ENCODE assay signal across 2 cellular contexts in the genomic region with DNA sequence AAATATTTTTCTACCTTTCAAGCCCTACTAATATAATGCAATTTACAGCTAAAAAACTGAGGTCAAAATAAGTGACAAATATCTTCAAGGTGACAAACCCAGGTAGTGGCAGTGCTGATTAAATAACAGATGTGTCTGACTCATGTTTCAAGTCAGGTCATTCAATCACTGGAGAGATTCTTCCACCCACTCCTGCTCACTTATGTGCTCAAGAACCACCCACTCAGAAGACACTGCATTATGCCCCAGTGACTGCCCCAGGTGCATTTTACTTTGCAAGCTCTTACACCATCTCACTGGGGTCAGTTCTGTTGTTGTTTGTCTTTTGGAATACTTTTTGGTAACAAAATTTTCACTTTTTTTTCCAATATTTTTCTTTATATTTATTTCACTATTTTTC.
A peak's percentile ranks its signal among the peaks of the same experiment; 100 is the strongest.
TF ChIP-seq lines count a peak whose summit lies in the region.

No MANE protein-coding gene starts in this region.

TF ChIP-seq in GM12891, 5 proteins besides CTCF, POLR2A, EP300 and RAD21:
- TF ChIP-seq PAX5 (IDR thresholded peaks at IDR 0.05; ENCODE audit: insufficient read depth, low read length, severe bottlenecking), result no peak
- TF ChIP-seq POLR2AphosphoS5 (IDR thresholded peaks at IDR 0.05; ENCODE audit: low read depth, low read length), result no peak
- no peak for TF ChIP-seq POU2F2 (IDR thresholded peaks at IDR 0.05; ENCODE audit: low read depth, low read length)
- TF ChIP-seq TAF1 (IDR thresholded peaks at IDR 0.05; ENCODE audit: low read depth, low read length), result no peak
- no peak for TF ChIP-seq SPI1 (IDR thresholded peaks at IDR 0.05; ENCODE audit: low read depth, low read length)
TF ChIP-seq in GM12891: peak in this region for 0.

TF ChIP-seq in GM12878, 131 proteins besides CTCF, POLR2A, EP300 and RAD21:
- no peak for TF ChIP-seq HDGF (IDR thresholded peaks at IDR 0.05)
- no peak for TF ChIP-seq TCF3 (IDR thresholded peaks at IDR 0.05; ENCODE audit: borderline replicate concordance, insufficient read depth, low read depth, low read length)
- TF ChIP-seq SRF (IDR thresholded peaks at IDR 0.05; ENCODE audit: low read depth in 2 of 2, low read length in 2 of 2), result no peak
- no peak for TF ChIP-seq FOXK2 (IDR thresholded peaks at IDR 0.05)
- no peak for TF ChIP-seq CREM (IDR thresholded peaks at IDR 0.05; ENCODE audit: low read depth)
- TF ChIP-seq RUNX3 (IDR thresholded peaks at IDR 0.05; ENCODE audit: low read length), result no peak
- 0 out of 3 replicates have a peak, but pooled peaks of 1 of the 2 experiments have one; percentile 4 for TF ChIP-seq EGR1 (IDR thresholded peaks at IDR 0.05; ENCODE audit: borderline replicate concordance in 1 of 2, low read depth in 2 of 2, low read length in 2 of 2)
- TF ChIP-seq, protein P1, sequence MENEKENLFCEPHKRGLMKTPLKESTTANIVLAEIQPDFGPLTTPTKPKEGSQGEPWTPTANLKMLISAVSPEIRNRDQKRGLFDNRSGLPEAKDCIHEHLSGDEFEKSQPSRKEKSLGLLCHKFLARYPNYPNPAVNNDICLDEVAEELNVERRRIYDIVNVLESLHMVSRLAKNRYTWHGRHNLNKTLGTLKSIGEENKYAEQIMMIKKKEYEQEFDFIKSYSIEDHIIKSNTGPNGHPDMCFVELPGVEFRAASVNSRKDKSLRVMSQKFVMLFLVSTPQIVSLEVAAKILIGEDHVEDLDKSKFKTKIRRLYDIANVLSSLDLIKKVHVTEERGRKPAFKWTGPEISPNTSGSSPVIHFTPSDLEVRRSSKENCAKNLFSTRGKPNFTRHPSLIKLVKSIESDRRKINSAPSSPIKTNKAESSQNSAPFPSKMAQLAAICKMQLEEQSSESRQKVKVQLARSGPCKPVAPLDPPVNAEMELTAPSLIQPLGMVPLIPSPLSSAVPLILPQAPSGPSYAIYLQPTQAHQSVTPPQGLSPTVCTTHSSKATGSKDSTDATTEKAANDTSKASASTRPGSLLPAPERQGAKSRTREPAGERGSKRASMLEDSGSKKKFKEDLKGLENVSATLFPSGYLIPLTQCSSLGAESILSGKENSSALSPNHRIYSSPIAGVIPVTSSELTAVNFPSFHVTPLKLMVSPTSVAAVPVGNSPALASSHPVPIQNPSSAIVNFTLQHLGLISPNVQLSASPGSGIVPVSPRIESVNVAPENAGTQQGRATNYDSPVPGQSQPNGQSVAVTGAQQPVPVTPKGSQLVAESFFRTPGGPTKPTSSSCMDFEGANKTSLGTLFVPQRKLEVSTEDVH (IDR thresholded peaks at IDR 0.05; ENCODE audit: low read depth, partially characterized antibody), result no peak
